13 cellular contexts compared by ENCODE assay signal in genomic region chr22:47017245-47017644, GRCh38.
DNase-seq lines count a peak whose midpoint lies in the region; ATAC-seq lines count a peak whose summit lies in the region.
"Had no signal": no experiment of that assay in that cellular context is flagged by ENCODE, and none has a peak within 500 bp of the region (broad histone marks: within the 10 kb centered on the region; RNA-seq: fewer than 3 reads in every experiment).

No MANE protein-coding gene starts in this region.

- intact Hi-C loops in Right ventricle myocardium inferior (cut with DNase I): no loop called here
- intact Hi-C loops in Right ventricle myocardium superior (cut with DNase I): no loop called here
- intact Hi-C loops in sciatic nerve (cut with DNase I): no loop called here

- ATAC-seq in Right ventricle myocardium inferior: no peak
- ATAC-seq in Right ventricle myocardium superior (ENCODE audit: poor library complexity): no peak
- no peak for ATAC-seq in sciatic nerve
- no peak for ATAC-seq in HG03175 (IDR thresholded peaks at IDR 0.05; ENCODE audit: unreplicated experiment)
- ATAC-seq: CD8-positive, alpha-beta T cell had no signal

- DNase-seq in Right ventricle myocardium inferior (ENCODE audit: missing footprints) (peak; percentile 46), Right ventricle myocardium superior (no peak), mesenteric fat pad (ENCODE audit: low spot score) (peak; percentile 65), sciatic nerve (ENCODE audit: low spot score) (peak; percentile 50), cerebellar cortex (ENCODE audit: low spot score) (no peak), NCI-H748 (lab: John Stamatoyannopoulos, UW; ENCODE audit: unreplicated experiment) (no peak)
- DNase-seq: Calu3; CD8-positive, alpha-beta T cell; DMS79 treated with DMSO at 0.1 percent for 48 hours; GF-D8; HCEC 1CT; IMR-90 had no signal

Comparison
In these comparisons a context has a peak if more than half of its experiments do, and no peak if none do; other contexts are left out.
1. DNase-seq: peak in Right ventricle myocardium inferior (single experiment), mesenteric fat pad (single experiment) and sciatic nerve (single experiment); none in Right ventricle myocardium superior (single experiment), cerebellar cortex (single experiment) and NCI-H748 (single experiment).